ENCODE assay signal across 14 cellular contexts in genomic region chr4:173436149-173436579, GRCh38. TPM values are rescaled to one million over a fixed set of nuclear protein-coding genes. Genes with fewer than 3 reads are reported as not detected.
DNase-seq lines count a peak whose midpoint lies in the region; ATAC-seq, FAIRE-seq and TF ChIP-seq lines count a peak whose summit lies in the region.
"Had no signal": no experiment of that assay in that cellular context is flagged by ENCODE, and none has a peak within 500 bp of the region (broad histone marks: within the 10 kb centered on the region; RNA-seq: fewer than 3 reads in every experiment).

No MANE protein-coding gene starts in this region.

- H3K27ac ChIP-seq in fibroblast of lung (ENCODE audit: insufficient read depth, low read length) (no peak overlapping the region), trophoblast cell (ENCODE audit: low read depth, low read length) (no peak overlapping the region), pancreas (no peak overlapping the region), substantia nigra (ENCODE audit: low read depth, low read length, poor library complexity, severe bottlenecking) (no peak overlapping the region)
- H3K27ac ChIP-seq: breast epithelium had no signal

- no peak for ATAC-seq in GM19463 (IDR thresholded peaks at IDR 0.05; ENCODE audit: unreplicated experiment)
- no peak for ATAC-seq in pancreas
- no peak for ATAC-seq in HG02840 (IDR thresholded peaks at IDR 0.05; ENCODE audit: low FRiP score, unreplicated experiment)

- no peak overlapping the region for H2AFZ ChIP-seq in fibroblast of lung (ENCODE audit: low read length)
- no peak overlapping the region for H2AFZ ChIP-seq in trophoblast cell (ENCODE audit: insufficient read depth, low read length, poor library complexity)

- intact Hi-C loops in pancreas (cut with DNase I), result no loop called here

- H3K9me3 ChIP-seq in fibroblast of lung (ENCODE audit: control insufficient read depth, insufficient read depth, low read depth, low read length) (no peaks in the 10 kb centered on the region), trophoblast cell (ENCODE audit: insufficient read depth, low read depth, low read length) (no peaks in the 10 kb centered on the region), pancreas (no peaks in the 10 kb centered on the region)

- peak overlapping the region; percentile 6 for H3K4me2 ChIP-seq in fibroblast of lung (ENCODE audit: extremely low read depth, insufficient read depth, low read length)
- no peak overlapping the region for H3K4me2 ChIP-seq in trophoblast cell (ENCODE audit: low read length)

- no peak overlapping the region for H4K8ac ChIP-seq in trophoblast cell (ENCODE audit: low read depth, low read length)

- H3K36me3 ChIP-seq in fibroblast of lung (ENCODE audit: control insufficient read depth, insufficient read depth, low read length), result no peaks in the 10 kb centered on the region
- no peaks in the 10 kb centered on the region for H3K36me3 ChIP-seq in trophoblast cell (ENCODE audit: control insufficient read depth in 1 of 2, insufficient read depth in 2 of 2, low read length in 2 of 2)
- H3K36me3 ChIP-seq in pancreas, result no peaks in the 10 kb centered on the region
- H3K36me3 ChIP-seq: breast epithelium had no signal

- H2AK5ac ChIP-seq in trophoblast cell (ENCODE audit: low read length), result no peak overlapping the region

- H3K14ac ChIP-seq in trophoblast cell (ENCODE audit: low read length), result no peak overlapping the region

- H3K9ac ChIP-seq in fibroblast of lung (ENCODE audit: insufficient read depth, low read length) (no peak overlapping the region), trophoblast cell (ENCODE audit: low read length) (no peak overlapping the region)

- no peak overlapping the region for H3K4me3 ChIP-seq in fibroblast of lung (replicated peaks in 1 of 4; ENCODE audit: control extremely low read depth in 1 of 4, insufficient read depth in 1 of 4, low read depth in 3 of 4, low read length in 4 of 4)
- no peak overlapping the region for H3K4me3 ChIP-seq in trophoblast cell (ENCODE audit: low read depth, low read length)
- H3K4me3 ChIP-seq in pancreas, result no peak overlapping the region
- H3K4me3 ChIP-seq: breast epithelium had no signal

- H3K27me3 ChIP-seq in fibroblast of lung (ENCODE audit: control insufficient read depth, insufficient read depth, low read length) (no peaks in the 10 kb centered on the region), trophoblast cell (ENCODE audit: insufficient read depth, low read length) (no peaks in the 10 kb centered on the region), pancreas (no peaks in the 10 kb centered on the region)
- H3K27me3 ChIP-seq: breast epithelium had no signal

- no peak overlapping the region for H3K18ac ChIP-seq in trophoblast cell (ENCODE audit: low read length)

- no peak overlapping the region for H3K4ac ChIP-seq in trophoblast cell (ENCODE audit: low read depth, low read length)

- DNase-seq in GM04503 (ENCODE audit: low read depth) (peak; percentile 89), NCI-H510A (lab: John Stamatoyannopoulos, UW) (peak; percentile 3), fibroblast of lung (ENCODE audit: low read depth in 2 of 2) (peak; percentile 70 to 92), trophoblast cell (peak; percentile 80 to 81), pancreas (no peak), substantia nigra (lab: John Stamatoyannopoulos, UW) (no peak)
- DNase-seq: activated CD8-positive, alpha-beta memory T cell treated with anti-CD3 and anti-CD28 coated beads, Interleukin-2, amount 50 U/mL, for 48 hours; DND-41; Kasumi-1; mesendoderm had no signal

- no peak overlapping the region for H4K91ac ChIP-seq in trophoblast cell (ENCODE audit: low read depth, low read length)

- H4K12ac ChIP-seq in trophoblast cell (ENCODE audit: low read depth, low read length), result no peak overlapping the region

- H3K4me1 ChIP-seq in fibroblast of lung (ENCODE audit: control insufficient read depth, extremely low read depth, insufficient read depth, low read length) (peaks cover 4% of the 10 kb centered on the region), trophoblast cell (ENCODE audit: control insufficient read depth in 1 of 2, insufficient read depth in 2 of 2, low read length in 2 of 2) (no peaks in the 10 kb centered on the region), pancreas (no peaks in the 10 kb centered on the region)
- H3K4me1 ChIP-seq: breast epithelium had no signal

- no peaks in the 10 kb centered on the region for H4K20me1 ChIP-seq in fibroblast of lung (ENCODE audit: control insufficient read depth, extremely low read depth, insufficient read depth, low read length)

- no peaks in the 10 kb centered on the region for H3K79me2 ChIP-seq in fibroblast of lung (ENCODE audit: control insufficient read depth, insufficient read depth, low read length)
- H3K79me2 ChIP-seq in trophoblast cell (ENCODE audit: control insufficient read depth, insufficient read depth, low read length, poor library complexity), result no peaks in the 10 kb centered on the region

- H2BK12ac ChIP-seq in trophoblast cell (ENCODE audit: low read length), result no peak overlapping the region

- H3K79me1 ChIP-seq in trophoblast cell (ENCODE audit: low read length), result no peaks in the 10 kb centered on the region

- no peak overlapping the region for H3K23ac ChIP-seq in trophoblast cell (ENCODE audit: low read length)

- no peak for FAIRE-seq in pancreas (lab: Jason Lieb, UNC)

- WGBS in trophoblast cell (ENCODE audit: extremely low coverage, insufficient coverage, insufficient read length), result no CpG with 5 or more reads among the region's 5 CpGs
- 59 to 61% methylated on average over 5 of the region's 5 CpGs for WGBS in pancreas, 2 donors

- TF ChIP-seq CTCF in fibroblast of lung (conservative IDR thresholded peaks at IDR 0.05 in 1 of 2, IDR thresholded peaks at IDR 0.05 in 1 of 2; ENCODE audit: low read depth in 1 of 2, low read length in 2 of 2) (no peak), pancreas (IDR thresholded peaks at IDR 0.05) (no peak)

- H2BK5ac ChIP-seq in trophoblast cell (ENCODE audit: low read depth, low read length, poor library complexity), result no peak overlapping the region

- no peak overlapping the region for H2BK120ac ChIP-seq in trophoblast cell (ENCODE audit: insufficient read depth, low read length, poor library complexity)

RNA-seq across cellular contexts. Expression of gene SCRG1, which starts 37.2 kb away (rescaled TPM):
- total RNA-seq in fibroblast of lung, result 0.17 and 1.0 TPM in 2 replicates
- polyA plus RNA-seq in fibroblast of lung, result 0.20 and 0.39 TPM in 2 replicates
- 0.17 and 0.19 TPM in 2 replicates for polyA plus RNA-seq in fibroblast of lung (2012)
- not detected in 2 replicates for polyA minus RNA-seq in fibroblast of lung (ENCODE audit: low replicate concordance)
- 0.25 and 0.29 TPM in 2 replicates for polyA plus RNA-seq in trophoblast cell (2013)
- under 1 TPM in 4 of 6 donors, not detected in 2; 0.06 to 0.43 (median 0.35) TPM for total RNA-seq in pancreas
- polyA plus RNA-seq in pancreas, result under 1 TPM; 0.14 to 0.38 TPM
- total RNA-seq: glomerular endothelial cell had no signal

Comparison
In these comparisons a context has a peak if more than half of its experiments do, and no peak if none do; other contexts are left out.
1. DNase-seq: peak in GM04503 (single experiment), NCI-H510A (single experiment), fibroblast of lung (2 of 2) and trophoblast cell (2 of 2); none in pancreas (0 of 6) and substantia nigra (0 of 49).